In genomic region chr22:29205260-29205597, GRCh38 we compare ENCODE assay signal across 11 cellular contexts. TPM values are rescaled to one million over a fixed set of nuclear protein-coding genes. Genes with fewer than 3 reads are reported as not detected.
DNase-seq lines count a peak whose midpoint lies in the region; ATAC-seq, FAIRE-seq and TF ChIP-seq lines count a peak whose summit lies in the region.
"Had no signal": no experiment of that assay in that cellular context is flagged by ENCODE, and none has a peak within 500 bp of the region (broad histone marks: within the 10 kb centered on the region; RNA-seq: fewer than 3 reads in every experiment).

No MANE protein-coding gene starts in this region.

- peaks cover 7% of the 10 kb centered on the region for H3K36me3 Mint-ChIP-seq in MCF 10A (ENCODE audit: insufficient read depth, unreplicated experiment)

- H3K27me3 ChIP-seq in HAP-1 (ENCODE audit: low read depth) = no peaks in the 10 kb centered on the region
- peaks cover 7 to 11% of the 10 kb centered on the region in 2 donors for H3K27me3 ChIP-seq in mucosa of rectum (ENCODE audit: control insufficient read depth in 2 of 2, insufficient read depth in 2 of 2, low read length in 2 of 2)

- no peak for TF ChIP-seq RAD21 in A549 (conservative IDR thresholded peaks at IDR 0.05 in 1 of 2, IDR thresholded peaks at IDR 0.05 in 1 of 2)

- ATAC-seq in A549 (no peak), GM18517 (IDR thresholded peaks at IDR 0.05; ENCODE audit: unreplicated experiment) (no peak), GM21526 (IDR thresholded peaks at IDR 0.05; ENCODE audit: low FRiP score, unreplicated experiment) (no peak), GM18867 (IDR thresholded peaks at IDR 0.05; ENCODE audit: unreplicated experiment) (no peak)

- no peak overlapping the region for H3K27ac Mint-ChIP-seq in MCF 10A (ENCODE audit: low read depth, unreplicated experiment)

- peaks cover 10% of the 10 kb centered on the region for H3K4me1 Mint-ChIP-seq in MCF 10A (ENCODE audit: insufficient read depth, unreplicated experiment)

- no peaks in the 10 kb centered on the region for H3K9me3 ChIP-seq in A549
- H3K9me3 ChIP-seq in HAP-1 = no peaks in the 10 kb centered on the region
- H3K9me3 ChIP-seq in mucosa of rectum (ENCODE audit: control insufficient read depth in 2 of 2, low read length in 2 of 2) = no peaks in the 10 kb centered on the region
- H3K9me3 ChIP-seq: mucosa of descending colon had no signal

- no peak for TF ChIP-seq POLR2A in A549 (IDR thresholded peaks at IDR 0.05; ENCODE audit: low read length)

- peak overlapping the region; percentile 67 for H3K4me3 ChIP-seq in A549
- peak overlapping the region; percentile 38 for H3K4me3 ChIP-seq in HAP-1
- peak overlapping the region; percentile 10 to 31 for H3K4me3 ChIP-seq in mucosa of rectum (ENCODE audit: low read length in 2 of 2)

- intact Hi-C loops in MCF 10A (cut with micrococcal nuclease) = no loop called here

- no peak for TF ChIP-seq EP300 in A549 (IDR thresholded peaks at IDR 0.05)

- peak overlapping the region; percentile 89 for H3K4me2 ChIP-seq in A549

- 51% methylated on average over 9 of the region's 11 CpGs for WGBS in A549 (ENCODE audit: missing lambda C conversion rate)

- POLR2A ChIA-PET in A549 (lab: Yijun Ruan, JAX) (no interaction called here), MCF 10A (lab: Yijun Ruan, JAX) (no interaction called here)

- H3K9ac ChIP-seq in mucosa of rectum (ENCODE audit: low read depth in 1 of 2, low read length in 2 of 2) = peak overlapping the region in 1 of 2 donors; percentile 36

- DNase-seq in A549 (ENCODE audit: low read depth in 1 of 2, low spot score in 1 of 2) (no peak), HAP-1 (ENCODE audit: low spot score in 2 of 2) (no peak), MCF 10A (ENCODE audit: unreplicated experiment) (no peak), SIG-M5 (lab: John Stamatoyannopoulos, UW) (no peak)
- DNase-seq: activated effector memory CD4-positive, alpha-beta T cell treated with Interleukin-2 at 50 U/mL for 16 hours had no signal

- H3K4me1 ChIP-seq in A549 (no peaks in the 10 kb centered on the region), HAP-1 (no peaks in the 10 kb centered on the region; the same call in 1 of the 2 replicates), mucosa of rectum (ENCODE audit: control insufficient read depth in 2 of 2, insufficient read depth in 2 of 2, low read length in 2 of 2) (peaks cover 11 to 19% of the 10 kb centered on the region in 2 donors)

- TF ChIP-seq CTCF in A549 (IDR thresholded peaks at IDR 0.05) = no peak
- no peak for TF ChIP-seq CTCF in MCF 10A (IDR thresholded peaks at IDR 0.05; ENCODE audit: unreplicated experiment)

- H3K36me3 ChIP-seq in HAP-1 (replicated peaks) (no peaks in the 10 kb centered on the region), mucosa of rectum (ENCODE audit: control insufficient read depth in 2 of 2, insufficient read depth in 2 of 2, low read length in 2 of 2) (no peaks in the 10 kb centered on the region)

- CTCF ChIA-PET in A549 (lab: Yijun Ruan, JAX) (interaction anchor here (0.9 to 5.4 kb wide), 5 partner anchors 10 to 40 kb away, joined by 3 to 36 read pairs (median 4); no protein-coding TSS in a partner anchor), MCF 10A (lab: Yijun Ruan, JAX) (interaction anchor here (3.4 kb wide), 1 partner anchor 40 kb away, joined by 8 read pairs; no protein-coding TSS in a partner anchor)

- no peaks in the 10 kb centered on the region for H3K9me3 Mint-ChIP-seq in MCF 10A (ENCODE audit: unreplicated experiment)

- H3K27me3 Mint-ChIP-seq in MCF 10A (ENCODE audit: insufficient read depth, unreplicated experiment) = peaks cover 11% of the 10 kb centered on the region

- BruUV-seq in MCF 10A (replicated peaks; lab: Mats Ljungman, UMichigan) = no TSS peak

- H3K27ac ChIP-seq in A549 (peak overlapping the region; percentile 67 to 92), mucosa of rectum (ENCODE audit: low read depth in 2 of 2, low read length in 2 of 2) (no peak overlapping the region)

- FAIRE-seq in A549 (lab: Jason Lieb, UNC) = no peak
- FAIRE-seq: G401.6 had no signal

- H3K4me3 Mint-ChIP-seq in MCF 10A (ENCODE audit: unreplicated experiment) = peak overlapping the region; percentile 45

- in situ Hi-C loops in HAP-1 (cut with MboI; ENCODE audit: low sequenced_read_pairs) = no loop called here

TF ChIP-seq in A549, 52 proteins besides CTCF, POLR2A, EP300 and RAD21:
- TF ChIP-seq CHD4 (IDR thresholded peaks at IDR 0.05; ENCODE audit: borderline replicate concordance) = peak; percentile 68; the same call in 1 of the 2 replicates
- TF ChIP-seq RNF2 (IDR thresholded peaks at IDR 0.05; ENCODE audit: borderline replicate concordance, low read depth) = no peak
- TF ChIP-seq HES2 (IDR thresholded peaks at IDR 0.05) = no peak
- TF ChIP-seq KDM1A (IDR thresholded peaks at IDR 0.05; ENCODE audit: low read depth) = peak; percentile 74; the same call in 1 of the 2 replicates

RNA-seq across cellular contexts. Expression of gene EMID1, which starts 0.5 kb away (rescaled TPM):
- polyA plus RNA-seq in A549 (2011; rRNA removed) (0.28 and 0.32 TPM in 2 replicates), A549 (2017; fragmentation: RNase III; extraction: RNeasy Plus Mini Kit Qiagen cat#74134 plus additional on column Dnase treatment) (0.28 to 0.53 TPM (median 0.35 TPM) in 3 replicates)
- 0.41 and 0.54 TPM in 2 replicates for polyA plus RNA-seq in A549 (2012; cell fraction: cytosol; rRNA removed)
- 0.56 and 0.77 TPM in 2 replicates for polyA plus RNA-seq in A549 (2012; cell fraction: nucleus; rRNA removed)
- polyA minus RNA-seq in A549 (2011; rRNA and poly(A)+ RNA removed) = 0.39 and 0.58 TPM in 2 replicates
- not detected in 2 replicates for total RNA-seq in MCF 10A (2022)

Comparison
In these comparisons a context has a peak if more than half of its experiments do, and no peak if none do; other contexts are left out.
1. H3K27ac ChIP-seq: peak in A549 (2 of 2); none in mucosa of rectum (0 of 2).
2. Peak in every context shown above with its lines, with median percentiles within 50 percentile points of each other: H3K4me3 ChIP-seq.